In the genomic region with DNA sequence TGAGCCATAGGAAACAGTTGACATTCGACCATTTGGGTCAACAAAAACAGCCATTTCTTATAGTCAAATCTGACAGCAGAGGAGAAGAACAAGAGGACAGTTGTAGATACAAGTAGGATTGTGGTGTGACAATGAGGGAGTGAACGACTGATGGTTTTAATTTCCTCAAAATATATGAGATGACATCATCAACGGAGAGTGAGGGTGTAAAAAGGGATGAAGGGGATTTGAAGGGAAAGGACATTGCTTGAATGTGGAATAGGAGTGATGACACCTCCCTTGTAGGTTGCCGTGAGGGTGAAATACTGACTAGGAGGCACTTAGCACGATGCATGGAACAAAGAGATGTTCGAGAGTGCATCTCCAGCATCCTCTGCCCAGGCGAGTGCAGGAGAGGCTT, we compare ENCODE assay signal across 23 cellular contexts.
DNase-seq lines count a peak whose midpoint lies in the region; ATAC-seq, FAIRE-seq and TF ChIP-seq lines count a peak whose summit lies in the region.
"Had no signal": no experiment of that assay in that cellular context is flagged by ENCODE, and none has a peak within 500 bp of the region (broad histone marks: within the 10 kb centered on the region; RNA-seq: fewer than 3 reads in every experiment).

No MANE protein-coding gene starts in this region.

- TF ChIP-seq CTCF in HepG2 (CRISPR knock-in tag; IDR thresholded peaks at IDR 0.05) (no peak), right lobe of liver (IDR thresholded peaks at IDR 0.05) (no peak), endothelial cell (IDR thresholded peaks at IDR 0.05; ENCODE audit: unreplicated experiment) (no peak), nephron progenitor cell (IDR thresholded peaks at IDR 0.05) (no peak)

- H3K27me3 Mint-ChIP-seq in endothelial cell (ENCODE audit: unreplicated experiment) (peaks cover 10% of the 10 kb centered on the region), nephron progenitor cell (ENCODE audit: low read depth, poor library complexity) (peaks cover 6% of the 10 kb centered on the region)
- H3K27me3 Mint-ChIP-seq: B cell; CD4-positive, alpha-beta T cell had no signal

- no peak for TF ChIP-seq RAD21 in HepG2 (CRISPR knock-in tag; IDR thresholded peaks at IDR 0.05)

- DNase-seq in HepG2 (ENCODE audit: low spot score) (no peak), right lobe of liver (no peak), endothelial cell (ENCODE audit: low spot score) (no peak), nephron progenitor cell (no peak), MV-4-11 (lab: John Stamatoyannopoulos, UW) (no peak), mesenchymal stem cell (no peak)
- DNase-seq: AML-193; Caco-2; Calu3; CD4-positive, alpha-beta T cell; CD8-positive, alpha-beta T cell; DMS79 treated with DMSO at 0.1 percent for 48 hours; GF-D8 had no signal

- no peak overlapping the region for H2AK5ac ChIP-seq in mesenchymal stem cell (ENCODE audit: low read length, severe bottlenecking)

- no peak overlapping the region for H3K23ac ChIP-seq in mesenchymal stem cell (ENCODE audit: low read length in 2 of 2)

- H3K9ac ChIP-seq in HepG2 (ENCODE audit: insufficient read depth, low read depth, low read length) (no peak overlapping the region), mesenchymal stem cell (ENCODE audit: low read length) (no peak overlapping the region)
- H3K9ac ChIP-seq: BLaER1 treated with 17β-estradiol and CSF1 and Interleukin-3, amounts not matched to agents 10 nM and 100 nM had no signal

- H3K4ac ChIP-seq in mesenchymal stem cell (ENCODE audit: low read depth in 1 of 2, low read length in 2 of 2): no peak overlapping the region

- no peak overlapping the region for H2BK5ac ChIP-seq in mesenchymal stem cell (ENCODE audit: low read depth, low read length, poor library complexity, severe bottlenecking)

- H3K79me2 ChIP-seq in HepG2 (ENCODE audit: insufficient read depth, low read length): no peaks in the 10 kb centered on the region

- no peaks in the 10 kb centered on the region for H3K79me1 ChIP-seq in mesenchymal stem cell (replicated peaks; ENCODE audit: low read length, poor library complexity, severe bottlenecking)

- CTCF ChIA-PET in HepG2 (lab: Yijun Ruan, JAX; ENCODE audit: low intra/inter-chr PET ratio, low total read pairs): no interaction called here

- H2BK120ac ChIP-seq in mesenchymal stem cell (ENCODE audit: low read depth, low read length): no peak overlapping the region

- H3K4me2 ChIP-seq in HepG2 (ENCODE audit: low read depth, low read length) (no peak overlapping the region), mesenchymal stem cell (ENCODE audit: low read length, poor library complexity, severe bottlenecking) (no peak overlapping the region)
- H3K4me2 ChIP-seq: A549; BLaER1 treated with 17β-estradiol and CSF1 and Interleukin-3, amounts not matched to agents 10 nM and 100 nM had no signal

- no peak overlapping the region for H3K18ac ChIP-seq in mesenchymal stem cell (ENCODE audit: low read depth in 1 of 2, low read length in 2 of 2)

- H4K8ac ChIP-seq in mesenchymal stem cell (ENCODE audit: low read length): no peak overlapping the region

- TF ChIP-seq EP300 in HepG2 (IDR thresholded peaks at IDR 0.05; ENCODE audit: low read depth in 2 of 2, low read length in 2 of 2) (no peak), HepG2 (CRISPR knock-in tag; IDR thresholded peaks at IDR 0.05; ENCODE audit: borderline replicate concordance) (no peak)

- ATAC-seq in HepG2: no peak
- ATAC-seq in right lobe of liver: no peak
- ATAC-seq in HG02852 (IDR thresholded peaks at IDR 0.05; ENCODE audit: unreplicated experiment): no peak
- ATAC-seq: A549; CD8-positive, alpha-beta T cell had no signal

- no peaks in the 10 kb centered on the region for H3K36me3 ChIP-seq in HepG2 (replicated peaks in 1 of 2; ENCODE audit: control insufficient read depth in 1 of 2, insufficient read depth in 2 of 2, low read length in 2 of 2)
- no peaks in the 10 kb centered on the region for H3K36me3 ChIP-seq in right lobe of liver
- H3K36me3 ChIP-seq in mesenchymal stem cell (ENCODE audit: control insufficient read depth in 1 of 2, insufficient read depth in 2 of 2, low read depth in 1 of 2, low read length in 2 of 2): no peaks in the 10 kb centered on the region
- H3K36me3 ChIP-seq: BLaER1 treated with 17β-estradiol and CSF1 and Interleukin-3, amounts not matched to agents 10 nM and 100 nM had no signal

- peak overlapping the region; percentile 22 for H3K4me3 Mint-ChIP-seq in endothelial cell (ENCODE audit: unreplicated experiment)
- H3K4me3 Mint-ChIP-seq in nephron progenitor cell: no peak overlapping the region
- H3K4me3 Mint-ChIP-seq: B cell; CD4-positive, alpha-beta T cell; CD8-positive, alpha-beta T cell had no signal

- H3K27ac ChIP-seq in HepG2 (ENCODE audit: extremely low read length, insufficient read depth, low read length) (no peak overlapping the region), right lobe of liver (no peak overlapping the region), mesenchymal stem cell (ENCODE audit: low read length, poor library complexity, severe bottlenecking) (no peak overlapping the region)
- H3K27ac ChIP-seq: 22Rv1; A549; BLaER1 treated with 17β-estradiol and CSF1 and Interleukin-3, amounts not matched to agents 10 nM and 100 nM; C4-2B had no signal

- H3K9me3 ChIP-seq in HepG2 (ENCODE audit: low read length) (no peaks in the 10 kb centered on the region), right lobe of liver (no peaks in the 10 kb centered on the region), mesenchymal stem cell (ENCODE audit: control insufficient read depth, low read length) (no peaks in the 10 kb centered on the region)
- H3K9me3 ChIP-seq: A549; BLaER1 treated with 17β-estradiol and CSF1 and Interleukin-3, amounts not matched to agents 10 nM and 100 nM; Caco-2 had no signal

- BruUV-seq in HepG2 (replicated peaks; lab: Mats Ljungman, UMichigan): no TSS peak

- H2AFZ ChIP-seq in HepG2 (ENCODE audit: low read length): no peak overlapping the region
- no peak overlapping the region for H2AFZ ChIP-seq in mesenchymal stem cell (ENCODE audit: low read depth, low read length)

- no peaks in the 10 kb centered on the region for H4K20me1 ChIP-seq in HepG2 (ENCODE audit: insufficient read depth, low read length)

- no peak overlapping the region for H2BK15ac ChIP-seq in mesenchymal stem cell (ENCODE audit: low read depth, poor library complexity, severe bottlenecking)

- H3K27ac Mint-ChIP-seq in endothelial cell (ENCODE audit: unreplicated experiment) (no peak overlapping the region), nephron progenitor cell (peak overlapping the region; percentile 2)
- H3K27ac Mint-ChIP-seq: B cell; CD4-positive, alpha-beta T cell; CD8-positive, alpha-beta T cell had no signal

- H3K9me3 Mint-ChIP-seq in endothelial cell (ENCODE audit: unreplicated experiment) (peaks cover 37% of the 10 kb centered on the region), nephron progenitor cell (no peaks in the 10 kb centered on the region)
- H3K9me3 Mint-ChIP-seq: CD4-positive, alpha-beta T cell; CD8-positive, alpha-beta T cell had no signal

- in situ Hi-C loops in HepG2 (cut with HindIII; ENCODE audit: extremely low pct_ligation_motif_present, low pct_unique_long_range_greater_than_20kb): no loop called here

- H3K4me3 ChIP-seq in HepG2 (replicated peaks in 1 of 3; ENCODE audit: insufficient read depth in 1 of 3, low read depth in 2 of 3, low read length in 3 of 3): no peak overlapping the region
- no peak overlapping the region for H3K4me3 ChIP-seq in right lobe of liver
- no peak overlapping the region for H3K4me3 ChIP-seq in mesenchymal stem cell (ENCODE audit: insufficient read depth in 1 of 2, low read depth in 1 of 2, low read length in 2 of 2)
- H3K4me3 ChIP-seq: A549; BLaER1 treated with 17β-estradiol and CSF1 and Interleukin-3, amounts not matched to agents 10 nM and 100 nM had no signal

- 4% methylated on average over 7 of the region's 7 CpGs for WGBS in HepG2 (ENCODE audit: low lambda C conversion rate)
- WGBS in right lobe of liver (ENCODE audit: insufficient coverage, low coverage, low lambda C conversion rate, missing lambda C conversion rate): 24% methylated on average over 4 of the region's 7 CpGs
- WGBS in mesenchymal stem cell: 65% methylated on average over 7 of the region's 7 CpGs

- no peak overlapping the region for H3K14ac ChIP-seq in mesenchymal stem cell (ENCODE audit: low read length in 2 of 2)

- H3K4me1 ChIP-seq in HepG2 (ENCODE audit: insufficient read depth, low read length) (no peaks in the 10 kb centered on the region), right lobe of liver (no peaks in the 10 kb centered on the region), mesenchymal stem cell (ENCODE audit: control insufficient read depth, insufficient read depth, low read depth, low read length) (no peaks in the 10 kb centered on the region)
- H3K4me1 ChIP-seq: A549, Caco-2 had no signal

- H3K27me3 ChIP-seq in HepG2 (ENCODE audit: control insufficient read depth in 1 of 2, insufficient read depth in 2 of 2, low read length in 2 of 2): no peaks in the 10 kb centered on the region
- no peaks in the 10 kb centered on the region for H3K27me3 ChIP-seq in right lobe of liver
- H3K27me3 ChIP-seq in mesenchymal stem cell (ENCODE audit: control insufficient read depth in 1 of 2, insufficient read depth in 1 of 2, low read length in 2 of 2): no peaks in the 10 kb centered on the region
- H3K27me3 ChIP-seq: BLaER1 treated with 17β-estradiol and CSF1 and Interleukin-3, amounts not matched to agents 10 nM and 100 nM had no signal

- no peak for TF ChIP-seq POLR2A in HepG2 (IDR thresholded peaks at IDR 0.05; ENCODE audit: insufficient read depth in 1 of 2, low read depth in 2 of 2, low read length in 2 of 2)
- TF ChIP-seq POLR2A in right lobe of liver (IDR thresholded peaks at IDR 0.05): no peak

- H3K36me3 Mint-ChIP-seq in endothelial cell (ENCODE audit: low read depth, unreplicated experiment) (peaks cover 6% of the 10 kb centered on the region), nephron progenitor cell (ENCODE audit: low read depth) (no peaks in the 10 kb centered on the region)
- H3K36me3 Mint-ChIP-seq: CD8-positive, alpha-beta T cell had no signal

- intact Hi-C loops in HepG2 (cut with micrococcal nuclease; ENCODE audit: unreplicated experiment): no loop called here
- intact Hi-C loops in right lobe of liver (cut with DNase I): no loop called here

- H3K4me1 Mint-ChIP-seq in endothelial cell (ENCODE audit: unreplicated experiment) (no peaks in the 10 kb centered on the region), nephron progenitor cell (no peaks in the 10 kb centered on the region)
- H3K4me1 Mint-ChIP-seq: B cell had no signal

- POLR2A ChIA-PET in HepG2 (lab: Yijun Ruan, JAX): no interaction called here

- no peak overlapping the region for H2BK12ac ChIP-seq in mesenchymal stem cell (ENCODE audit: low read length in 2 of 2)

- no peak overlapping the region for H4K91ac ChIP-seq in mesenchymal stem cell (ENCODE audit: low read length)

- no peak for FAIRE-seq in HepG2 (lab: Jason Lieb, UNC)
- FAIRE-seq: A549, D721Med, G401.6, GM12891, GM19239 had no signal
